Comparison of ENCODE assay signal across 21 cellular contexts in genomic region chr6:109420751-109421150, GRCh38. TPM values are rescaled to one million over a fixed set of nuclear protein-coding genes. Genes with fewer than 3 reads are reported as not detected.
A peak's percentile ranks its signal among the peaks of the same experiment; 100 is the strongest.
DNase-seq lines count a peak whose midpoint lies in the region; ATAC-seq and TF ChIP-seq lines count a peak whose summit lies in the region.
"Had no signal": no experiment of that assay in that cellular context is flagged by ENCODE, and none has a peak within 500 bp of the region (broad histone marks: within the 10 kb centered on the region; RNA-seq: fewer than 3 reads in every experiment).

No MANE protein-coding gene starts in this region.

- no peaks in the 10 kb centered on the region for H3K27me3 ChIP-seq in Panc1 (ENCODE audit: control insufficient read depth, insufficient read depth, low read length)
- H3K27me3 ChIP-seq: ascending aorta, esophagus muscularis mucosa, gastrocnemius medialis, tibial artery had no signal

- intact Hi-C loops in Panc1 (cut with micrococcal nuclease; ENCODE audit: unreplicated experiment), result no loop called here

- in situ Hi-C loops in Panc1 (cut with HindIII; ENCODE audit: low pct_unique_long_range_greater_than_20kb, low sequenced_read_pairs), result no loop called here

- no TSS peak for BruUV-seq in Panc1 (replicated peaks; lab: Mats Ljungman, UMichigan)

- peaks cover 23% of the 10 kb centered on the region for H3K4me1 ChIP-seq in Panc1 (ENCODE audit: control insufficient read depth, insufficient read depth, low read length)
- H3K4me1 ChIP-seq: ascending aorta, esophagus muscularis mucosa, gastrocnemius medialis, tibial artery had no signal

- no peak overlapping the region for H3K27ac ChIP-seq in Panc1 (ENCODE audit: low read length)
- H3K27ac ChIP-seq: ascending aorta, esophagus muscularis mucosa, gastrocnemius medialis, tibial artery had no signal

- TF ChIP-seq CTCF in Panc1 (IDR thresholded peaks at IDR 0.05) (no peak), epithelial cell of esophagus (IDR thresholded peaks at IDR 0.05; ENCODE audit: insufficient read depth, low read depth, low read length, missing control alignments) (no peak)

- no peaks in the 10 kb centered on the region for H3K9me3 Mint-ChIP-seq in stimulated activated naive B cell treated with anti-CD40 and anti-IgM and Interleukin-4, amounts not matched to agents 10 μg/mL and 1 μg/mL and 100 μg/mL, for 72 hours
- H3K9me3 Mint-ChIP-seq: stimulated activated naive CD8-positive, alpha-beta T cell treated with anti-CD3 and anti-CD28 coated beads, Interleukin-15, Interleukin-2, amounts not matched to agents 100 ng/mL and 50 ng/mL, for 24 hours; T-cell had no signal

- CTCF ChIA-PET in Panc1 (lab: Charles Lee), result no interaction called here

- peaks cover 11 to 20% of the 10 kb centered on the region in 2 donors for H3K4me1 Mint-ChIP-seq in stimulated activated naive B cell treated with anti-CD40 and anti-IgM and Interleukin-4, amounts not matched to agents 10 μg/mL and 1 μg/mL and 100 μg/mL, for 72 hours
- H3K4me1 Mint-ChIP-seq: T-cell had no signal

- DNase-seq in HPDE6-E6E7 (ENCODE audit: extremely low spot score) (peak; percentile 47), Panc1 (ENCODE audit: low read depth, low spot score) (no peak), epithelial cell of esophagus (ENCODE audit: low read depth) (peak; percentile 86), dermis blood vessel endothelial cell (no peak), NCI-H1105 treated with DMSO at 0.1 percent for 48 hours (lab: John Stamatoyannopoulos, UW) (no peak), dedifferentiated amniotic fluid mesenchymal stem cell (ENCODE audit: extremely low spot score) (no peak)
- DNase-seq in stimulated activated naive B cell treated with anti-CD40 and anti-IgM and Interleukin-4, amounts not matched to agents 10 μg/mL and 1 μg/mL and 100 μg/mL, for 72 hours, result no peak
- DNase-seq: activated CD4-positive, alpha-beta T cell treated with anti-CD3 and anti-CD28 coated beads for 48 hours; activated CD8-positive, alpha-beta memory T cell treated with anti-CD3 and anti-CD28 coated beads, Interleukin-2, amount 10 ng/mL, durations not matched to agents 7 days and 5 days; DND-41; gastrocnemius medialis; SIG-M5; small intestine; stimulated activated CD4-positive, alpha-beta T cell treated with anti-CD3 and anti-CD28 coated beads, Interleukin-4, amount 100 ng/mL, for 24 hours; T-cell; tibial artery had no signal

- no peak overlapping the region for H3K4me3 Mint-ChIP-seq in stimulated activated naive B cell treated with anti-CD40 and anti-IgM and Interleukin-4, amounts not matched to agents 10 μg/mL and 1 μg/mL and 100 μg/mL, for 72 hours
- H3K4me3 Mint-ChIP-seq: activated CD8-positive, alpha-beta memory T cell treated with anti-CD3 and anti-CD28 coated beads, Interleukin-2, amount 10 ng/mL, durations not matched to agents 7 days and 5 days; activated naive CD8-positive, alpha-beta T cell; stimulated activated naive CD8-positive, alpha-beta T cell treated with anti-CD3 and anti-CD28 coated beads, Interleukin-15, Interleukin-2, amounts not matched to agents 100 ng/mL and 50 ng/mL, for 24 hours; T-cell had no signal

- H3K27ac Mint-ChIP-seq in stimulated activated naive B cell treated with anti-CD40 and anti-IgM and Interleukin-4, amounts not matched to agents 10 μg/mL and 1 μg/mL and 100 μg/mL, for 72 hours, result no peak overlapping the region
- H3K27ac Mint-ChIP-seq: activated CD8-positive, alpha-beta memory T cell treated with anti-CD3 and anti-CD28 coated beads, Interleukin-2, amount 10 ng/mL, durations not matched to agents 7 days and 5 days; activated naive CD8-positive, alpha-beta T cell; stimulated activated naive CD8-positive, alpha-beta T cell treated with anti-CD3 and anti-CD28 coated beads, Interleukin-15, Interleukin-2, amounts not matched to agents 100 ng/mL and 50 ng/mL, for 24 hours; T-cell had no signal

- H3K36me3 Mint-ChIP-seq in stimulated activated naive B cell treated with anti-CD40 and anti-IgM and Interleukin-4, amounts not matched to agents 10 μg/mL and 1 μg/mL and 100 μg/mL, for 72 hours, result peaks cover 0 to 4% of the 10 kb centered on the region in 2 donors
- H3K36me3 Mint-ChIP-seq: activated CD8-positive, alpha-beta memory T cell treated with anti-CD3 and anti-CD28 coated beads, Interleukin-2, amount 10 ng/mL, durations not matched to agents 7 days and 5 days; activated naive CD8-positive, alpha-beta T cell had no signal

- H3K9me3 ChIP-seq in Panc1 (ENCODE audit: control insufficient read depth, insufficient read depth, low read depth, low read length), result no peaks in the 10 kb centered on the region
- H3K9me3 ChIP-seq: ascending aorta, esophagus muscularis mucosa, gastrocnemius medialis, tibial artery had no signal

- no peaks in the 10 kb centered on the region for H3K27me3 Mint-ChIP-seq in stimulated activated naive B cell treated with anti-CD40 and anti-IgM and Interleukin-4, amounts not matched to agents 10 μg/mL and 1 μg/mL and 100 μg/mL, for 72 hours
- H3K27me3 Mint-ChIP-seq: activated naive CD8-positive, alpha-beta T cell; stimulated activated naive CD8-positive, alpha-beta T cell treated with anti-CD3 and anti-CD28 coated beads, Interleukin-15, Interleukin-2, amounts not matched to agents 100 ng/mL and 50 ng/mL, for 24 hours; T-cell had no signal

- peak; percentile 69 for ATAC-seq in Panc1
- peak; percentile 51 to 65 for ATAC-seq in stimulated activated naive B cell treated with anti-CD40 and anti-IgM and Interleukin-4, amounts not matched to agents 10 μg/mL and 1 μg/mL and 100 μg/mL, for 72 hours (replicated peaks)
- ATAC-seq: activated CD8-positive, alpha-beta memory T cell treated with anti-CD3 and anti-CD28 coated beads, Interleukin-2, amount 10 ng/mL, durations not matched to agents 7 days and 5 days; gastrocnemius medialis; T-cell had no signal

- no peaks in the 10 kb centered on the region for H3K36me3 ChIP-seq in Panc1 (ENCODE audit: control insufficient read depth, insufficient read depth, low read length)
- H3K36me3 ChIP-seq: ascending aorta, gastrocnemius medialis had no signal

- H3K4me3 ChIP-seq in Panc1 (ENCODE audit: low read depth in 2 of 2, low read length in 2 of 2) (no peak overlapping the region), epithelial cell of esophagus (ENCODE audit: low read length) (no peak overlapping the region)
- H3K4me3 ChIP-seq: ascending aorta, esophagus muscularis mucosa, gastrocnemius medialis, lung, tibial artery had no signal

- POLR2A ChIA-PET in Panc1 (lab: Charles Lee), result no interaction called here

RNA-seq across cellular contexts. Expression of gene PPIL6, which starts 19.7 kb away (rescaled TPM):
- total RNA-seq in Panc1 (2021; ENCODE audit: unreplicated experiment), result 2.2 TPM
- polyA plus RNA-seq in Panc1 (2012; ENCODE audit: insufficient read length), result 2.0 TPM
- 0.34 and 0.65 TPM in 2 replicates for total RNA-seq in dermis blood vessel endothelial cell

RNA-seq across cellular contexts. Expression of gene SMPD2, which starts 19.8 kb away (rescaled TPM):
- total RNA-seq in Panc1 (2021; ENCODE audit: unreplicated experiment) (50.0 TPM), dermis blood vessel endothelial cell (9.9 and 12.6 TPM in 2 replicates)
- 51.0 TPM for polyA plus RNA-seq in Panc1 (2012; ENCODE audit: insufficient read length)

RNA-seq across cellular contexts. Expression of gene MICAL1, which starts 34.8 kb away (rescaled TPM):
- total RNA-seq in Panc1 (2021; ENCODE audit: unreplicated experiment) (64.5 TPM), dermis blood vessel endothelial cell (17.8 and 22.8 TPM in 2 replicates)
- 66.5 TPM for polyA plus RNA-seq in Panc1 (2012; ENCODE audit: insufficient read length)

RNA-seq across cellular contexts. Expression of gene CD164, which starts 38.5 kb away (rescaled TPM):
- total RNA-seq in Panc1 (2021; ENCODE audit: unreplicated experiment) (337 TPM), dermis blood vessel endothelial cell (115 and 135 TPM in 2 replicates)
- 405 TPM for polyA plus RNA-seq in Panc1 (2012; ENCODE audit: insufficient read length)

Comparison
In these comparisons a context has a peak if more than half of its experiments do, and no peak if none do; other contexts are left out.
1. DNase-seq: peak in HPDE6-E6E7 (single experiment) and epithelial cell of esophagus (single experiment); none in Panc1 (single experiment), stimulated activated naive B cell treated with anti-CD40 and anti-IgM and Interleukin-4, amounts not matched to agents 10 μg/mL and 1 μg/mL and 100 μg/mL, for 72 hours (single experiment), dermis blood vessel endothelial cell (single experiment), NCI-H1105 treated with DMSO at 0.1 percent for 48 hours (single experiment) and dedifferentiated amniotic fluid mesenchymal stem cell (single experiment).